ENCODE assay signal across 9 cellular contexts in genomic region chr21:41706678-41707077, GRCh38.
DNase-seq lines count a peak whose midpoint lies in the region; ATAC-seq and TF ChIP-seq lines count a peak whose summit lies in the region.
"Had no signal": no experiment of that assay in that cellular context is flagged by ENCODE, and none has a peak within 500 bp of the region (broad histone marks: within the 10 kb centered on the region; RNA-seq: fewer than 3 reads in every experiment).

No MANE protein-coding gene starts in this region.

- no peaks in the 10 kb centered on the region for H3K9me3 ChIP-seq in breast epithelium
- no peaks in the 10 kb centered on the region for H3K9me3 ChIP-seq in mucosa of rectum (ENCODE audit: control insufficient read depth in 2 of 2, low read length in 2 of 2)

- H3K4me3 ChIP-seq in breast epithelium (no peak overlapping the region), mucosa of rectum (ENCODE audit: low read length in 2 of 2) (no peak overlapping the region)

- intact Hi-C loops in breast epithelium (cut with DNase I; ENCODE audit: low total_unique reads): no loop called here

- DNase-seq in DMS53 treated with DMSO at 0.1 percent for 48 hours (lab: John Stamatoyannopoulos, UW; ENCODE audit: unreplicated experiment): peak; percentile 25
- DNase-seq in HT1080 (ENCODE audit: low read depth): peak; percentile 30
- DNase-seq in breast epithelium (ENCODE audit: low spot score in 2 of 2): no peak
- no peak for DNase-seq in NOMO-1 treated with dmso at 0.1 percent for 144 hours (lab: John Stamatoyannopoulos, UW; ENCODE audit: unreplicated experiment)
- no peak for DNase-seq in NCI-H1092 treated with DMSO at 0.1 percent for 48 hours (lab: John Stamatoyannopoulos, UW)
- DNase-seq: activated CD4-positive, CD25-positive, alpha-beta regulatory T cell treated with anti-CD3 and anti-CD28 coated beads, Interleukin-2, amount 50 U/mL, for 72 hours; NCI-H1436 treated with DMSO at 0.1 percent for 48 hours had no signal

- TF ChIP-seq POLR2A in breast epithelium (IDR thresholded peaks at IDR 0.05): no peak

- no peak for TF ChIP-seq CTCF in breast epithelium (IDR thresholded peaks at IDR 0.05)

- no peaks in the 10 kb centered on the region for H3K36me3 ChIP-seq in breast epithelium
- H3K36me3 ChIP-seq in mucosa of rectum (ENCODE audit: control insufficient read depth in 2 of 2, insufficient read depth in 2 of 2, low read length in 2 of 2): no peaks in the 10 kb centered on the region

- no peak for ATAC-seq in GM21423 (IDR thresholded peaks at IDR 0.05; ENCODE audit: unreplicated experiment)

- peak overlapping the region in 1 of 2 donors; percentile 70 for H3K9ac ChIP-seq in mucosa of rectum (ENCODE audit: low read depth in 1 of 2, low read length in 2 of 2)

- H3K27ac ChIP-seq in breast epithelium (peak overlapping the region; percentile 22 to 88), mucosa of rectum (ENCODE audit: low read depth in 2 of 2, low read length in 2 of 2) (peak overlapping the region; percentile 81 to 90)

- H3K27me3 ChIP-seq in breast epithelium (no peaks in the 10 kb centered on the region), mucosa of rectum (ENCODE audit: control insufficient read depth in 2 of 2, insufficient read depth in 2 of 2, low read length in 2 of 2) (no peaks in the 10 kb centered on the region)

- H3K4me1 ChIP-seq in breast epithelium (peaks cover 0 to 6% of the 10 kb centered on the region in 2 donors), mucosa of rectum (ENCODE audit: control insufficient read depth in 2 of 2, insufficient read depth in 2 of 2, low read length in 2 of 2) (peaks cover 42 to 69% of the 10 kb centered on the region in 2 donors)

Comparison
In these comparisons a context has a peak if more than half of its experiments do, and no peak if none do; other contexts are left out.
1. DNase-seq: peak in DMS53 treated with DMSO at 0.1 percent for 48 hours (single experiment) and HT1080 (single experiment); none in breast epithelium (0 of 2), NOMO-1 treated with dmso at 0.1 percent for 144 hours (single experiment) and NCI-H1092 treated with DMSO at 0.1 percent for 48 hours (single experiment).